Comparison of ENCODE assay signal across 13 cellular contexts in the genomic region with DNA sequence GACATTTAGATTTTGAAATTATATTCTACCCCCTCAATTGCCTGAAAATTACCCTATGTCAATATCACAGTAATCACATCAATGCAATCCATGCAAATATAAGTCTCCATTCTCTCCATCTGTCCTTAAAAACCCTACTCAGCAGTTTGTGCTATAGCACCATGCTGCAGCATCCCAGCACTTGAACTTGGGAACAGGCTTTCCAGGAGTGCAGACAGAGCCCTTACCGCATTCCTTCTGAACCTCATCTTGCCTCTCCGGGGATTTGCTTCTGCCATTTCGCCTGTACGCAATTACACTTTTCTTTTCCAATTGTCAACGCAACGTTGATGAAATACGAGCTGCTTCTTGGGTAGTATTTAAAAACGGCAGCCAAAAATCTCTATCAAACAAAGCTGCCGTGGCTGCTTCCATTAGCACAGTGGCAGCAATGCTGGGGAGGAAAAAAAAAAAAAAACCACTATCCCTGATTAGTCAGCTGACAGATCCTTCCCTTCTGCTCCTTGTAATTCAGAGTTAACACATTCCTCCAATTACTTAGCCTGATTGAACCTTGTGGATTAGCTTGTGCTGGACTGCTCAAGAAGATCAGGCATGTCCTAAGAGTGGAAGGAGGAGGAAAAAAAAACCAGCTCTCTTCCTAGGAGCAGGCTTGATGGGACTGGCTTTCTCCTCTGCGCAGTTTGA.
DNase-seq lines count a peak whose midpoint lies in the region; TF ChIP-seq lines count a peak whose summit lies in the region.
"Had no signal": no experiment of that assay in that cellular context is flagged by ENCODE, and none has a peak within 500 bp of the region (broad histone marks: within the 10 kb centered on the region; RNA-seq: fewer than 3 reads in every experiment).

No MANE protein-coding gene starts in this region.

- H4K20me1 ChIP-seq in osteoblast (ENCODE audit: insufficient read depth, low read length) = no peaks in the 10 kb centered on the region

- H3K4me1 ChIP-seq in osteoblast (ENCODE audit: insufficient read depth, low read length) = no peaks in the 10 kb centered on the region
- H3K4me1 ChIP-seq: esophagus squamous epithelium had no signal

- no peak for TF ChIP-seq CTCF in osteoblast (IDR thresholded peaks at IDR 0.05; ENCODE audit: extremely low read depth, low read depth, low read length)

- H3K36me3 ChIP-seq in osteoblast (ENCODE audit: insufficient read depth, low read length) = no peaks in the 10 kb centered on the region
- H3K36me3 ChIP-seq: esophagus squamous epithelium had no signal

- no peaks in the 10 kb centered on the region for H3K79me2 ChIP-seq in osteoblast (ENCODE audit: insufficient read depth, low read length)

- peak overlapping the region; percentile 19 for H3K4me3 ChIP-seq in osteoblast (ENCODE audit: insufficient read depth, low read length)
- H3K4me3 ChIP-seq: esophagus squamous epithelium had no signal

- H3K27me3 ChIP-seq in osteoblast (ENCODE audit: insufficient read depth, low read length) = no peaks in the 10 kb centered on the region
- H3K27me3 ChIP-seq: esophagus squamous epithelium had no signal

- peak overlapping the region; percentile 39 for H2AFZ ChIP-seq in osteoblast (ENCODE audit: low read length)

- in situ Hi-C loops in G401 (cut with HindIII; ENCODE audit: low sequenced_read_pairs) = no loop called here
- in situ Hi-C loops in SK-MEL-5 (cut with HindIII; ENCODE audit: low pct_unique_long_range_greater_than_20kb, low sequenced_read_pairs) = no loop called here

- H3K9me3 ChIP-seq in osteoblast (ENCODE audit: low read depth, low read length) = no peaks in the 10 kb centered on the region
- H3K9me3 ChIP-seq: esophagus squamous epithelium had no signal

- DNase-seq in G401 (ENCODE audit: low spot score) (peak; percentile 60), SK-MEL-5 (ENCODE audit: low read depth, low spot score) (peak; percentile 8), foreskin melanocyte (peak; percentile 20), osteoblast (ENCODE audit: insufficient read length, low spot score, missing footprints) (no peak), HCEC 1CT (no peak), SIG-M5 treated with dmso at 0.1 percent for 504 hours (lab: John Stamatoyannopoulos, UW; ENCODE audit: unreplicated experiment) (no peak), CD1c-positive myeloid dendritic cell (ENCODE audit: extremely low spot score) (no peak), NCI-H1436 treated with DMSO at 0.1 percent for 48 hours (lab: John Stamatoyannopoulos, UW) (no peak)
- DNase-seq: activated CD4-positive, alpha-beta T cell treated with anti-CD3 and anti-CD28 coated beads, Interleukin-2, amount 50 U/mL, for 48 hours; activated naive CD8-positive, alpha-beta T cell treated with anti-CD3 and anti-CD28 coated beads, Interleukin-2, amount 10 ng/mL, durations not matched to agents 7 days and 5 days; CD4-positive, CD25-positive, alpha-beta regulatory T cell; esophagus squamous epithelium; stimulated activated CD4-positive, alpha-beta T cell treated with anti-CD3 and anti-CD28 coated beads, Interleukin-2, amount 100 ng/mL, for 24 hours had no signal

- H3K4me2 ChIP-seq in osteoblast (ENCODE audit: insufficient read depth, low read length) = peak overlapping the region; percentile 44

- H3K27ac ChIP-seq in osteoblast (ENCODE audit: low read depth, low read length) = no peak overlapping the region
- H3K27ac ChIP-seq: esophagus squamous epithelium had no signal

Comparison
In these comparisons a context has a peak if more than half of its experiments do, and no peak if none do; other contexts are left out.
1. DNase-seq: peak in G401 (single experiment), SK-MEL-5 (single experiment) and foreskin melanocyte (single experiment); none in osteoblast (single experiment), HCEC 1CT (single experiment), SIG-M5 treated with dmso at 0.1 percent for 504 hours (single experiment), CD1c-positive myeloid dendritic cell (single experiment) and NCI-H1436 treated with DMSO at 0.1 percent for 48 hours (single experiment).